ENCODE assay signal across 12 cellular contexts in the genomic region with DNA sequence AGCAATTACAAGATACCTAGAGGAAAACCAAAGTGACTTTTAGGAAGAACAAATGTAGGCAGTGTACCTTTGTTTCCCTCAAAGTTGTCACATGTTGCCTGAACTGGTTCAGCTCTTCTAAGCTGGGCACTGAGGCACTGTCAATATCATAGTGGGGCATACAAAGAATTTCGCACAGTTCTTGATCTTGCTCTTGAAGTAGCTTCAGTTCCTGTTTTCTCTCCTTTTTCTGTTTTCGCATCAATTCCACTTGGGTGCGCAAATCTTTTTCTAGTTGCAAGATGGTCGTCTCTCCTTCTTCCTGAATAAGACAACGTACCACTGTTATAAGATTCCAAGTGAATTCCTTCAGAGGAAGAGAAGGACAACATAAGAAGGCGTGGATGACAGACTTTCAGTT. TPM values are rescaled to one million over a fixed set of nuclear protein-coding genes. Genes with fewer than 3 reads are reported as not detected.
DNase-seq lines count a peak whose midpoint lies in the region; ATAC-seq and TF ChIP-seq lines count a peak whose summit lies in the region.
"Had no signal": no experiment of that assay in that cellular context is flagged by ENCODE, and none has a peak within 500 bp of the region (broad histone marks: within the 10 kb centered on the region; RNA-seq: fewer than 3 reads in every experiment).

No MANE protein-coding gene starts in this region.

- peaks cover 51% of the 10 kb centered on the region for H3K79me2 ChIP-seq in osteoblast (ENCODE audit: insufficient read depth, low read length)

- peaks cover 67% of the 10 kb centered on the region for H3K36me3 Mint-ChIP-seq in activated CD4-positive, alpha-beta T cell treated with anti-CD3 and anti-CD28 coated beads, Interleukin-2, amount 10 ng/mL, durations not matched to agents 24 days and 14 days (ENCODE audit: low read depth)
- H3K36me3 Mint-ChIP-seq in activated CD4-positive, alpha-beta T cell treated with anti-CD3 and anti-CD28 coated beads, Interleukin-2, amount 10 ng/mL, durations not matched to agents 7 days and 5 days (ENCODE audit: low read depth) = peaks cover 77% of the 10 kb centered on the region
- peaks cover 48% of the 10 kb centered on the region for H3K36me3 Mint-ChIP-seq in activated naive CD8-positive, alpha-beta T cell treated with anti-CD3 and anti-CD28 coated beads for 36 hours

- H3K27me3 Mint-ChIP-seq in activated CD4-positive, alpha-beta T cell treated with anti-CD3 and anti-CD28 coated beads, Interleukin-2, amount 10 ng/mL, durations not matched to agents 24 days and 14 days = no peaks in the 10 kb centered on the region
- no peaks in the 10 kb centered on the region for H3K27me3 Mint-ChIP-seq in activated CD4-positive, alpha-beta T cell treated with anti-CD3 and anti-CD28 coated beads, Interleukin-2, amount 10 ng/mL, durations not matched to agents 7 days and 5 days
- no peaks in the 10 kb centered on the region for H3K27me3 Mint-ChIP-seq in activated naive CD8-positive, alpha-beta T cell treated with anti-CD3 and anti-CD28 coated beads for 36 hours
- H3K27me3 Mint-ChIP-seq: T-helper 17 cell had no signal

- peaks cover 66% of the 10 kb centered on the region for H3K36me3 ChIP-seq in osteoblast (ENCODE audit: insufficient read depth, low read length)

- no peak overlapping the region for H3K4me3 Mint-ChIP-seq in activated CD4-positive, alpha-beta T cell treated with anti-CD3 and anti-CD28 coated beads, Interleukin-2, amount 10 ng/mL, durations not matched to agents 24 days and 14 days
- no peak overlapping the region for H3K4me3 Mint-ChIP-seq in activated CD4-positive, alpha-beta T cell treated with anti-CD3 and anti-CD28 coated beads, Interleukin-2, amount 10 ng/mL, durations not matched to agents 7 days and 5 days
- no peak overlapping the region for H3K4me3 Mint-ChIP-seq in activated naive CD8-positive, alpha-beta T cell treated with anti-CD3 and anti-CD28 coated beads for 36 hours
- H3K4me3 Mint-ChIP-seq: T-helper 17 cell had no signal

- peak overlapping the region; percentile 43 for H3K27ac ChIP-seq in osteoblast (ENCODE audit: low read depth, low read length)
- H3K27ac ChIP-seq: A549 had no signal

- peak overlapping the region; percentile 23 for H2AFZ ChIP-seq in osteoblast (ENCODE audit: low read length)

- H3K27ac Mint-ChIP-seq in activated CD4-positive, alpha-beta T cell treated with anti-CD3 and anti-CD28 coated beads, Interleukin-2, amount 10 ng/mL, durations not matched to agents 24 days and 14 days = peak overlapping the region; percentile 80
- H3K27ac Mint-ChIP-seq in activated CD4-positive, alpha-beta T cell treated with anti-CD3 and anti-CD28 coated beads, Interleukin-2, amount 10 ng/mL, durations not matched to agents 7 days and 5 days = no peak overlapping the region
- no peak overlapping the region for H3K27ac Mint-ChIP-seq in activated naive CD8-positive, alpha-beta T cell treated with anti-CD3 and anti-CD28 coated beads for 36 hours

- TF ChIP-seq CTCF in osteoblast (IDR thresholded peaks at IDR 0.05; ENCODE audit: extremely low read depth, low read depth, low read length) = no peak

- H3K9me3 Mint-ChIP-seq in activated CD4-positive, alpha-beta T cell treated with anti-CD3 and anti-CD28 coated beads, Interleukin-2, amount 10 ng/mL, durations not matched to agents 24 days and 14 days = no peaks in the 10 kb centered on the region
- H3K9me3 Mint-ChIP-seq in activated CD4-positive, alpha-beta T cell treated with anti-CD3 and anti-CD28 coated beads, Interleukin-2, amount 10 ng/mL, durations not matched to agents 7 days and 5 days = no peaks in the 10 kb centered on the region
- H3K9me3 Mint-ChIP-seq in activated naive CD8-positive, alpha-beta T cell treated with anti-CD3 and anti-CD28 coated beads for 36 hours = no peaks in the 10 kb centered on the region

- DNase-seq in activated CD4-positive, alpha-beta T cell treated with anti-CD3 and anti-CD28 coated beads, Interleukin-2, amount 10 ng/mL, durations not matched to agents 24 days and 14 days = no peak
- DNase-seq in activated CD4-positive, alpha-beta T cell treated with anti-CD3 and anti-CD28 coated beads, Interleukin-2, amount 10 ng/mL, durations not matched to agents 7 days and 5 days = no peak
- DNase-seq in osteoblast (ENCODE audit: insufficient read length, low spot score, missing footprints) (no peak), occipital lobe (lab: John Stamatoyannopoulos, UW) (no peak)
- no peak for DNase-seq in activated naive CD8-positive, alpha-beta T cell treated with anti-CD3 and anti-CD28 coated beads for 36 hours
- no peak for DNase-seq in stimulated activated CD4-positive, alpha-beta T cell treated with anti-CD3 and anti-CD28 coated beads, Interleukin-4, amount 100 ng/mL, for 4 hours
- DNase-seq: Karpas-422, NCI-H774, T-helper 17 cell had no signal

- POLR2A ChIA-PET in activated CD4-positive, alpha-beta T cell treated with anti-CD3 and anti-CD28 coated beads, Interleukin-2, amount 10 ng/mL, durations not matched to agents 7 days and 5 days (lab: Charles Lee) = no interaction called here

- H3K4me1 Mint-ChIP-seq in activated CD4-positive, alpha-beta T cell treated with anti-CD3 and anti-CD28 coated beads, Interleukin-2, amount 10 ng/mL, durations not matched to agents 24 days and 14 days = peaks cover 26% of the 10 kb centered on the region
- peaks cover 39% of the 10 kb centered on the region for H3K4me1 Mint-ChIP-seq in activated CD4-positive, alpha-beta T cell treated with anti-CD3 and anti-CD28 coated beads, Interleukin-2, amount 10 ng/mL, durations not matched to agents 7 days and 5 days
- peaks cover 3% of the 10 kb centered on the region for H3K4me1 Mint-ChIP-seq in activated naive CD8-positive, alpha-beta T cell treated with anti-CD3 and anti-CD28 coated beads for 36 hours

- no peaks in the 10 kb centered on the region for H3K27me3 ChIP-seq in osteoblast (ENCODE audit: insufficient read depth, low read length)

- CTCF ChIA-PET in activated CD4-positive, alpha-beta T cell treated with anti-CD3 and anti-CD28 coated beads, Interleukin-2, amount 10 ng/mL, durations not matched to agents 7 days and 5 days (lab: Charles Lee) = interaction anchor here (0.8 to 1.5 kb wide), 2 partner anchors 24 to 49 kb away, joined by 5 read pairs; partner anchors contain the start of gene HDDC3

- no peaks in the 10 kb centered on the region for H3K9me3 ChIP-seq in osteoblast (ENCODE audit: low read depth, low read length)
- H3K9me3 ChIP-seq: A549 had no signal

- intact Hi-C loops in activated CD4-positive, alpha-beta T cell treated with anti-CD3 and anti-CD28 coated beads, Interleukin-2, amount 10 ng/mL, durations not matched to agents 24 days and 14 days (cut with micrococcal nuclease) = no loop called here

- no peaks in the 10 kb centered on the region for H3K4me1 ChIP-seq in osteoblast (ENCODE audit: insufficient read depth, low read length)

- ATAC-seq in GM21619 (IDR thresholded peaks at IDR 0.05; ENCODE audit: unreplicated experiment) (peak; percentile 81), HG03354 (IDR thresholded peaks at IDR 0.05; ENCODE audit: poor library complexity, severe bottlenecking, unreplicated experiment) (peak; percentile 84)
- ATAC-seq: A549, T-helper 17 cell had no signal

- H3K4me2 ChIP-seq in osteoblast (ENCODE audit: insufficient read depth, low read length) = no peak overlapping the region
- H3K4me2 ChIP-seq: A549 had no signal

- no peaks in the 10 kb centered on the region for H4K20me1 ChIP-seq in osteoblast (ENCODE audit: insufficient read depth, low read length)

- H3K4me3 ChIP-seq in osteoblast (ENCODE audit: insufficient read depth, low read length) = no peak overlapping the region
- H3K4me3 ChIP-seq: A549 had no signal

RNA-seq across cellular contexts. Expression of gene PRC1, which starts 12.7 kb away (rescaled TPM):
- 85.0 and 86.2 TPM in 2 replicates for total RNA-seq in activated CD4-positive, alpha-beta T cell treated with anti-CD3 and anti-CD28 coated beads, Interleukin-2, amount 10 ng/mL, durations not matched to agents 24 days and 14 days
- 100 to 1,000 TPM; 179 to 196 TPM for total RNA-seq in activated CD4-positive, alpha-beta T cell treated with anti-CD3 and anti-CD28 coated beads, Interleukin-2, amount 10 ng/mL, durations not matched to agents 7 days and 5 days
- total RNA-seq in osteoblast (17.1 and 17.7 TPM in 2 replicates), occipital lobe (15.8 TPM)
- 10 to 100 TPM; 89.2 to 90.3 TPM for total RNA-seq in activated naive CD8-positive, alpha-beta T cell treated with anti-CD3 and anti-CD28 coated beads for 36 hours

RNA-seq across cellular contexts. Expression of gene RCCD1, which starts 27.0 kb away (rescaled TPM):
- 28.0 and 32.3 TPM in 2 replicates for total RNA-seq in activated CD4-positive, alpha-beta T cell treated with anti-CD3 and anti-CD28 coated beads, Interleukin-2, amount 10 ng/mL, durations not matched to agents 24 days and 14 days
- total RNA-seq in activated CD4-positive, alpha-beta T cell treated with anti-CD3 and anti-CD28 coated beads, Interleukin-2, amount 10 ng/mL, durations not matched to agents 7 days and 5 days = 10 to 100 TPM; 30.8 to 35.9 TPM
- total RNA-seq in osteoblast = 11.2 TPM in 2 replicates
- total RNA-seq in activated naive CD8-positive, alpha-beta T cell treated with anti-CD3 and anti-CD28 coated beads for 36 hours = 10 to 100 TPM; 23.3 to 23.6 TPM
- 17.9 TPM for total RNA-seq in occipital lobe

RNA-seq across cellular contexts. Expression of gene VPS33B, which starts 40.7 kb away (rescaled TPM):
- total RNA-seq in activated CD4-positive, alpha-beta T cell treated with anti-CD3 and anti-CD28 coated beads, Interleukin-2, amount 10 ng/mL, durations not matched to agents 24 days and 14 days = 18.9 and 19.5 TPM in 2 replicates
- 10 to 100 TPM; 17.9 to 19.7 TPM for total RNA-seq in activated CD4-positive, alpha-beta T cell treated with anti-CD3 and anti-CD28 coated beads, Interleukin-2, amount 10 ng/mL, durations not matched to agents 7 days and 5 days
- 8.0 and 10.0 TPM in 2 replicates for total RNA-seq in osteoblast
- total RNA-seq in activated naive CD8-positive, alpha-beta T cell treated with anti-CD3 and anti-CD28 coated beads for 36 hours = 10 to 100 TPM; 17.2 to 23.3 TPM
- 12.5 TPM for total RNA-seq in occipital lobe

RNA-seq across cellular contexts. Expression of gene UNC45A, which starts 46.6 kb away (rescaled TPM):
- 66.9 and 67.0 TPM in 2 replicates for total RNA-seq in activated CD4-positive, alpha-beta T cell treated with anti-CD3 and anti-CD28 coated beads, Interleukin-2, amount 10 ng/mL, durations not matched to agents 24 days and 14 days
- total RNA-seq in activated CD4-positive, alpha-beta T cell treated with anti-CD3 and anti-CD28 coated beads, Interleukin-2, amount 10 ng/mL, durations not matched to agents 7 days and 5 days = 10 to 100 TPM; 59.3 to 69.8 TPM
- total RNA-seq in osteoblast (72.5 and 74.9 TPM in 2 replicates), occipital lobe (35.7 TPM)
- total RNA-seq in activated naive CD8-positive, alpha-beta T cell treated with anti-CD3 and anti-CD28 coated beads for 36 hours = 10 to 100 TPM; 62.7 to 65.5 TPM

RNA-seq across cellular contexts. Expression of gene HDDC3, which starts 49.3 kb away (rescaled TPM):
- total RNA-seq in activated CD4-positive, alpha-beta T cell treated with anti-CD3 and anti-CD28 coated beads, Interleukin-2, amount 10 ng/mL, durations not matched to agents 24 days and 14 days = 36.3 and 39.9 TPM in 2 replicates
- 10 to 100 TPM; 22.9 to 26.2 TPM for total RNA-seq in activated CD4-positive, alpha-beta T cell treated with anti-CD3 and anti-CD28 coated beads, Interleukin-2, amount 10 ng/mL, durations not matched to agents 7 days and 5 days
- total RNA-seq in osteoblast (8.8 and 11.6 TPM in 2 replicates), occipital lobe (11.7 TPM)
- 10 to 100 TPM; 38.4 to 44.3 TPM for total RNA-seq in activated naive CD8-positive, alpha-beta T cell treated with anti-CD3 and anti-CD28 coated beads for 36 hours
